In the genomic region with DNA sequence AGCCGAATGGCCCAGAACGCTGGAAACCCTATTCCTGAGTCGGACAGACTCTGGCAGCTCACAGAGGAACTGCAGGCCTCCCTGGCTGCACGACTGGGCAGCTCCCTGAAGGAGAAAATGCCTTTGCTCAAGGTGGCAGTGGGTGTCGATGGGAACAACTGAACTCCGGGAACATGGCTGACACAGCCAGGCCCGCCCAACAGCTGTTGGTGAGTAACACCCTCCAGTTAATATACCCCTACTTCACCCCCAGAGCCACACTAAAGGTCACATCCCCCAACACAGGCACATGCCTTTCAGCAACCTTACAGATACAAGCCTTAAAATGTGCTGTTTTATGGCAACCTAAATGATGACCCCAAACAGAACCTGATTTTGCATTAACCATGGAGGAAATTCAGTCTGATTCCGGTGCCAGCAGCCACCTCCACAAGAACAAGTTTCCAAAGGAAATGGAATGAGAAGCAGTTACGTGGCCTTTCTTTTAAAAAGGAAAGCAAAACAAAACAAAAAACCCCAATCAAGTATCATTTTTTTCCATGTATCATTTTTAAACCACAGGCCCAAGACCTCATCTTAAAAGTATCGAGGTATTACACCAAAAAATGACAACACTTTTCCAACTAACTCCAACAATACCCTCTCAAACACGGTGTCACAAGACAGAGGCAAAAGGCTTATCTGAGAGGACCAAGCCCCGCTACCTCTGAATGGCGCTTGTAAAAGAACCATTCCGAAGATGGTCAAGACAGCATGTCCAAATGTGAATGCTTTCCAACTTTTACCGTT, we compare ENCODE assay signal across 8 cellular contexts. TPM values are rescaled to one million over a fixed set of nuclear protein-coding genes. Genes with fewer than 3 reads are reported as not detected.
DNase-seq lines count a peak whose midpoint lies in the region; ATAC-seq and TF ChIP-seq lines count a peak whose summit lies in the region.

No MANE protein-coding gene starts in this region.

- peaks cover 0 to 3% of the 10 kb centered on the region in 2 donors for H3K36me3 ChIP-seq in mucosa of rectum (ENCODE audit: control insufficient read depth in 2 of 2, insufficient read depth in 2 of 2, low read length in 2 of 2)
- H3K36me3 ChIP-seq in suprapubic skin, result peaks cover 6% of the 10 kb centered on the region

- peak; percentile 14 for ATAC-seq in activated CD8-positive, alpha-beta T cell treated with anti-CD3 and anti-CD28 coated beads, Interleukin-2, amount 10 ng/mL, durations not matched to agents 7 days and 5 days
- ATAC-seq in HG03571 (IDR thresholded peaks at IDR 0.05; ENCODE audit: unreplicated experiment), result no peak
- no peak for ATAC-seq in HG02798 (IDR thresholded peaks at IDR 0.05; ENCODE audit: poor library complexity, unreplicated experiment)

- H3K9me3 ChIP-seq in mucosa of rectum (ENCODE audit: control insufficient read depth in 2 of 2, low read length in 2 of 2) (no peaks in the 10 kb centered on the region), suprapubic skin (no peaks in the 10 kb centered on the region)

- peaks cover 7% of the 10 kb centered on the region; the same call in 1 of the 2 replicates for H3K36me3 Mint-ChIP-seq in HFFc6 (ENCODE audit: low read depth)
- H3K36me3 Mint-ChIP-seq in activated CD8-positive, alpha-beta T cell treated with anti-CD3 and anti-CD28 coated beads, Interleukin-2, amount 10 ng/mL, durations not matched to agents 7 days and 5 days (ENCODE audit: low read depth), result peaks cover 2% of the 10 kb centered on the region

- H3K27me3 Mint-ChIP-seq in HFFc6 (ENCODE audit: insufficient read depth), result peaks cover 13% of the 10 kb centered on the region
- H3K27me3 Mint-ChIP-seq in activated CD8-positive, alpha-beta T cell treated with anti-CD3 and anti-CD28 coated beads, Interleukin-2, amount 10 ng/mL, durations not matched to agents 7 days and 5 days (ENCODE audit: low read depth), result no peaks in the 10 kb centered on the region

- H3K4me3 Mint-ChIP-seq in HFFc6, result peak overlapping the region; percentile 99
- H3K4me3 Mint-ChIP-seq in activated CD8-positive, alpha-beta T cell treated with anti-CD3 and anti-CD28 coated beads, Interleukin-2, amount 10 ng/mL, durations not matched to agents 7 days and 5 days, result peak overlapping the region; percentile 87

- H3K4me1 ChIP-seq in mucosa of rectum (ENCODE audit: control insufficient read depth in 2 of 2, insufficient read depth in 2 of 2, low read length in 2 of 2) (peaks cover 34 to 59% of the 10 kb centered on the region in 2 donors), suprapubic skin (peaks cover 52% of the 10 kb centered on the region)

- peaks cover 60% of the 10 kb centered on the region for H3K4me1 Mint-ChIP-seq in HFFc6 (ENCODE audit: low read depth)
- peaks cover 60% of the 10 kb centered on the region for H3K4me1 Mint-ChIP-seq in activated CD8-positive, alpha-beta T cell treated with anti-CD3 and anti-CD28 coated beads, Interleukin-2, amount 10 ng/mL, durations not matched to agents 7 days and 5 days (ENCODE audit: low read depth)

- POLR2A ChIA-PET in activated CD8-positive, alpha-beta T cell treated with anti-CD3 and anti-CD28 coated beads, Interleukin-2, amount 10 ng/mL, durations not matched to agents 7 days and 5 days (lab: Charles Lee), result interaction anchor here (0.9 to 11.1 kb wide), 6 partner anchors 9 to 155 kb away, joined by 3 to 90 read pairs (median 4); no protein-coding TSS in a partner anchor

- peak overlapping the region; percentile 97 for H3K27ac Mint-ChIP-seq in HFFc6
- H3K27ac Mint-ChIP-seq in activated CD8-positive, alpha-beta T cell treated with anti-CD3 and anti-CD28 coated beads, Interleukin-2, amount 10 ng/mL, durations not matched to agents 7 days and 5 days, result peak overlapping the region; percentile 94

- peak overlapping the region; percentile 98 to 100 for H3K9ac ChIP-seq in mucosa of rectum (ENCODE audit: low read depth in 1 of 2, low read length in 2 of 2)

- CTCF ChIA-PET in activated CD8-positive, alpha-beta T cell treated with anti-CD3 and anti-CD28 coated beads, Interleukin-2, amount 10 ng/mL, durations not matched to agents 7 days and 5 days (lab: Charles Lee), result interaction anchor here (0.6 to 1.6 kb wide), 7 partner anchors 8 to 191 kb away, joined by 3 to 12 read pairs (median 3); no protein-coding TSS in a partner anchor

- peak in 1 of 2 donors; percentile 88 for TF ChIP-seq POLR2A in suprapubic skin (IDR thresholded peaks at IDR 0.05)

- WGBS in suprapubic skin, result 5% methylated on average over 13 of the region's 15 CpGs

- TF ChIP-seq EP300 in suprapubic skin (IDR thresholded peaks at IDR 0.05), result no peak

- TF ChIP-seq CTCF in 22Rv1 (IDR thresholded peaks at IDR 0.05) (no peak), HFFc6 (IDR thresholded peaks at IDR 0.05) (no peak), epithelial cell of esophagus (IDR thresholded peaks at IDR 0.05; ENCODE audit: insufficient read depth, low read depth, low read length, missing control alignments) (no peak), suprapubic skin (IDR thresholded peaks at IDR 0.05) (no peak)

- peak overlapping the region; percentile 23; the same call in 1 of the 2 replicates for H3K27ac ChIP-seq in 22Rv1
- H3K27ac ChIP-seq in mucosa of rectum (ENCODE audit: low read depth in 2 of 2, low read length in 2 of 2), result peak overlapping the region; percentile 100
- H3K27ac ChIP-seq in suprapubic skin, result peak overlapping the region; percentile 100

- H3K9me3 Mint-ChIP-seq in HFFc6, result no peaks in the 10 kb centered on the region
- H3K9me3 Mint-ChIP-seq in activated CD8-positive, alpha-beta T cell treated with anti-CD3 and anti-CD28 coated beads, Interleukin-2, amount 10 ng/mL, durations not matched to agents 7 days and 5 days (ENCODE audit: insufficient read depth), result no peaks in the 10 kb centered on the region

- no peaks in the 10 kb centered on the region for H3K27me3 ChIP-seq in mucosa of rectum (ENCODE audit: control insufficient read depth in 2 of 2, insufficient read depth in 2 of 2, low read length in 2 of 2)
- no peaks in the 10 kb centered on the region for H3K27me3 ChIP-seq in suprapubic skin

- DNase-seq in HFFc6 (peak; percentile 25), epithelial cell of esophagus (ENCODE audit: low read depth) (peak; percentile 60), suprapubic skin (ENCODE audit: low spot score in 2 of 2) (peak; percentile 82 to 85)
- peak; percentile 58 for DNase-seq in activated CD8-positive, alpha-beta T cell treated with anti-CD3 and anti-CD28 coated beads, Interleukin-2, amount 10 ng/mL, durations not matched to agents 7 days and 5 days

- peak overlapping the region; percentile 97 for H3K4me3 ChIP-seq in epithelial cell of esophagus (ENCODE audit: low read length)
- H3K4me3 ChIP-seq in mucosa of rectum (ENCODE audit: low read length in 2 of 2), result peak overlapping the region; percentile 86 to 100
- H3K4me3 ChIP-seq in suprapubic skin, result peak overlapping the region; percentile 98

RNA-seq across cellular contexts. Expression of gene KLF9, which starts 3.1 kb away (rescaled TPM):
- 10 to 100 TPM in 5 of 6 experiments, 1 to 10 TPM in 1; 7.9 to 15.7 (median 12.4) TPM for total RNA-seq in HFFc6 (2021; fragmentation: NEBNext Ultra II Directional; extraction: Animal tissue kit (Norgen Biotek cat#: 25700))
- total RNA-seq in activated CD8-positive, alpha-beta T cell treated with anti-CD3 and anti-CD28 coated beads, Interleukin-2, amount 10 ng/mL, durations not matched to agents 7 days and 5 days, result 1 to 10 TPM; 8.8 to 9.6 TPM
- 100 to 1,000 TPM in 3 of 4 donors, 10 to 100 TPM in 1; 90.0 to 118 (median 109) TPM for total RNA-seq in suprapubic skin

Comparison
In these comparisons a context has a peak if more than half of its experiments do, and no peak if none do; other contexts are left out.
1. H3K27ac ChIP-seq: peak in every context shown above with its lines; median percentile 100 in mucosa of rectum; 100 in suprapubic skin; 23 in 22Rv1.
2. DNase-seq: peak in every context shown above with its lines; median percentile 84 in suprapubic skin; 60 in epithelial cell of esophagus; 58 in activated CD8-positive, alpha-beta T cell treated with anti-CD3 and anti-CD28 coated beads, Interleukin-2, amount 10 ng/mL, durations not matched to agents 7 days and 5 days; 25 in HFFc6.
3. RNA of gene KLF9, which starts 3.1 kb away (total RNA-seq): 90.0 to 118 TPM in suprapubic skin; 7.9 to 15.7 TPM in HFFc6 and 8.8 to 9.6 TPM in activated CD8-positive, alpha-beta T cell treated with anti-CD3 and anti-CD28 coated beads, Interleukin-2, amount 10 ng/mL, durations not matched to agents 7 days and 5 days; every median in the first group is over 4 times any median in the second.
4. Peak in every context shown above with its lines, with median percentiles within 50 percentile points of each other: H3K4me3 ChIP-seq.